13 cellular contexts compared by ENCODE assay signal in genomic region chr19:46935066-46935663, GRCh38.
A peak's percentile ranks its signal among the peaks of the same experiment; 100 is the strongest.
DNase-seq lines count a peak whose midpoint lies in the region; ATAC-seq and TF ChIP-seq lines count a peak whose summit lies in the region.
"Had no signal": no experiment of that assay in that cellular context is flagged by ENCODE, and none has a peak within 500 bp of the region (broad histone marks: within the 10 kb centered on the region; RNA-seq: fewer than 3 reads in every experiment).

No MANE protein-coding gene starts in this region.

- H3K9ac ChIP-seq in H9 (ENCODE audit: extremely low read depth, insufficient read length, low read length) = no peak overlapping the region

- no peak overlapping the region for H3T11ph ChIP-seq in H9 (ENCODE audit: low read length)

- intact Hi-C loops in CD4-positive, alpha-beta T cell (cut with DNase I, micrococcal nuclease) = loop anchor here in 1 of 2 experiments (5.0 kb wide), 1 partner anchor 73 kb away; the partner anchor contains the start of gene ARHGAP35

- H3K79me2 ChIP-seq in H9 (ENCODE audit: insufficient read depth, low read length) = peaks cover 5% of the 10 kb centered on the region; the same call in 1 of the 2 replicates

- POLR2A ChIA-PET in CD4-positive, alpha-beta T cell (lab: Charles Lee) = interaction anchor here (2.9 kb wide), 1 partner anchor 19 kb away, joined by 20 read pairs; no protein-coding TSS in a partner anchor
- POLR2A ChIA-PET in naive thymus-derived CD8-positive, alpha-beta T cell (lab: Charles Lee) = interaction anchor here (0.7 kb wide), 1 partner anchor 74 kb away, joined by 3 read pairs; no protein-coding TSS in a partner anchor

- TF ChIP-seq CTCF in CD4-positive, alpha-beta T cell (IDR thresholded peaks at IDR 0.05) = no peak
- TF ChIP-seq CTCF in H9 (conservative IDR thresholded peaks at IDR 0.05) = no peak

- no peak overlapping the region for H3K4me2 ChIP-seq in H9 (ENCODE audit: insufficient read depth, insufficient read length, low read length)

- H2BK12ac ChIP-seq in H9 (ENCODE audit: insufficient read length, low read depth, low read length) = no peak overlapping the region

- H4K20me1 ChIP-seq in H9 (ENCODE audit: control insufficient read depth, insufficient read depth, insufficient read length) = no peaks in the 10 kb centered on the region

- H2AK5ac ChIP-seq in H9 (ENCODE audit: insufficient read length, low read length) = no peak overlapping the region

- no peaks in the 10 kb centered on the region for H3K27me3 Mint-ChIP-seq in CD4-positive, alpha-beta T cell
- no peaks in the 10 kb centered on the region for H3K27me3 Mint-ChIP-seq in H9 (ENCODE audit: low read depth)
- no peaks in the 10 kb centered on the region for H3K27me3 Mint-ChIP-seq in activated T-helper 17 cell treated with anti-CD3 and anti-CD28 coated beads, Interleukin-2, amount 50 U/mL, for 72 hours
- no peaks in the 10 kb centered on the region for H3K27me3 Mint-ChIP-seq in naive thymus-derived CD8-positive, alpha-beta T cell

- H3K14ac ChIP-seq in H9 (ENCODE audit: insufficient read depth, low read length) = no peak overlapping the region

- H3K4me1 ChIP-seq in H9 (ENCODE audit: insufficient read depth, low read length) = no peaks in the 10 kb centered on the region
- peaks cover 3% of the 10 kb centered on the region; the same call in 1 of the 2 replicates for H3K4me1 ChIP-seq in SJCRH30

- H3K4ac ChIP-seq in H9 (ENCODE audit: low read depth, low read length) = no peak overlapping the region

- H3K23me2 ChIP-seq in H9 (ENCODE audit: insufficient read length, low read depth, low read length, poor library complexity, severe bottlenecking) = no peaks in the 10 kb centered on the region

- H2BK120ac ChIP-seq in H9 (ENCODE audit: low read depth, low read length, poor library complexity, severe bottlenecking) = no peak overlapping the region

- H3K18ac ChIP-seq in H9 (ENCODE audit: insufficient read length, low read depth, low read length) = no peak overlapping the region

- H4K8ac ChIP-seq in H9 (replicated peaks; ENCODE audit: insufficient read length, low read depth, low read length) = no peak overlapping the region

- no CpG with 5 or more reads among the region's 7 CpGs for WGBS in H9 (ENCODE audit: extremely low coverage, insufficient read length, low lambda C conversion rate)

- CTCF ChIA-PET in CD4-positive, alpha-beta T cell (lab: Charles Lee) = no interaction called here

- H3K4me3 Mint-ChIP-seq in CD4-positive, alpha-beta T cell = peak overlapping the region; percentile 42
- H3K4me3 Mint-ChIP-seq in H9 = no peak overlapping the region
- H3K4me3 Mint-ChIP-seq in activated T-helper 17 cell treated with anti-CD3 and anti-CD28 coated beads, Interleukin-2, amount 50 U/mL, for 72 hours = peak overlapping the region; percentile 70
- H3K4me3 Mint-ChIP-seq in naive thymus-derived CD8-positive, alpha-beta T cell = peak overlapping the region; percentile 2 to 83 (median 61)
- H3K4me3 Mint-ChIP-seq: endodermal cell had no signal

- peaks cover 31% of the 10 kb centered on the region for H3K36me3 Mint-ChIP-seq in CD4-positive, alpha-beta T cell (ENCODE audit: low read depth)
- peaks cover 3 to 19% (median 17%) of the 10 kb centered on the region in 3 experiments; a peak in 5 of 7 replicates for H3K36me3 Mint-ChIP-seq in H9 (ENCODE audit: insufficient read depth in 1 of 3, low read depth in 3 of 3)
- peaks cover 30% of the 10 kb centered on the region for H3K36me3 Mint-ChIP-seq in activated T-helper 17 cell treated with anti-CD3 and anti-CD28 coated beads, Interleukin-2, amount 50 U/mL, for 72 hours (ENCODE audit: low read depth)
- H3K36me3 Mint-ChIP-seq in naive thymus-derived CD8-positive, alpha-beta T cell = peaks cover 5 to 25% (median 7%) of the 10 kb centered on the region in 3 donors

- H3K27me3 ChIP-seq in CD4-positive, alpha-beta T cell (ENCODE audit: control insufficient read depth, insufficient read depth, low read length) = no peaks in the 10 kb centered on the region
- H3K27me3 ChIP-seq in H9 (ENCODE audit: insufficient read depth, low read length) (no peaks in the 10 kb centered on the region), SJCRH30 (no peaks in the 10 kb centered on the region)
- H3K27me3 ChIP-seq: heart right ventricle, right atrium auricular region had no signal

- H2BK20ac ChIP-seq in H9 (ENCODE audit: low read depth, low read length, poor library complexity, severe bottlenecking) = no peak overlapping the region

- no peak overlapping the region for H4K91ac ChIP-seq in H9 (ENCODE audit: insufficient read length, low read depth, low read length)

- no peak overlapping the region for H2BK5ac ChIP-seq in H9 (ENCODE audit: insufficient read length, low read length)

- DNase-seq in CD4-positive, alpha-beta T cell = no peak
- no peak for DNase-seq in H9
- peak in 3 of 10 donors; percentile 26 to 30 (median 27) for DNase-seq in naive thymus-derived CD8-positive, alpha-beta T cell
- DNase-seq in SJCRH30 = no peak
- DNase-seq: activated CD4-positive, CD25-positive, alpha-beta regulatory T cell; amygdala; endodermal cell; heart right ventricle; NCI-H1930 had no signal

- peak overlapping the region; percentile 83 for H3K27ac Mint-ChIP-seq in CD4-positive, alpha-beta T cell
- H3K27ac Mint-ChIP-seq in H9 = peak overlapping the region in 2 of 3 experiments; percentile 8 to 13; a peak in 2 of 7 replicates
- peak overlapping the region; percentile 83 for H3K27ac Mint-ChIP-seq in activated T-helper 17 cell treated with anti-CD3 and anti-CD28 coated beads, Interleukin-2, amount 50 U/mL, for 72 hours
- peak overlapping the region; percentile 26 to 98 (median 68) for H3K27ac Mint-ChIP-seq in naive thymus-derived CD8-positive, alpha-beta T cell
- H3K27ac Mint-ChIP-seq: endodermal cell had no signal

- no peaks in the 10 kb centered on the region for H3K9me3 Mint-ChIP-seq in CD4-positive, alpha-beta T cell
- H3K9me3 Mint-ChIP-seq in H9 = no peaks in the 10 kb centered on the region
- H3K9me3 Mint-ChIP-seq in activated T-helper 17 cell treated with anti-CD3 and anti-CD28 coated beads, Interleukin-2, amount 50 U/mL, for 72 hours = no peaks in the 10 kb centered on the region
- H3K9me3 Mint-ChIP-seq in naive thymus-derived CD8-positive, alpha-beta T cell = no peaks in the 10 kb centered on the region
- H3K9me3 Mint-ChIP-seq: endodermal cell had no signal

- H3K36me3 ChIP-seq in SJCRH30 = peaks cover 5% of the 10 kb centered on the region; the same call in 1 of the 2 replicates

- H3K4me1 Mint-ChIP-seq in CD4-positive, alpha-beta T cell (ENCODE audit: low read depth) = peaks cover 65% of the 10 kb centered on the region
- 0 out of 4 replicates have a peak, but pooled peaks cover 4% of the 10 kb centered on the region in 2 experiments for H3K4me1 Mint-ChIP-seq in H9
- H3K4me1 Mint-ChIP-seq in activated T-helper 17 cell treated with anti-CD3 and anti-CD28 coated beads, Interleukin-2, amount 50 U/mL, for 72 hours = peaks cover 32% of the 10 kb centered on the region
- H3K4me1 Mint-ChIP-seq in naive thymus-derived CD8-positive, alpha-beta T cell = peaks cover 11 to 67% (median 58%) of the 10 kb centered on the region in 4 donors

- H3K27ac ChIP-seq in CD4-positive, alpha-beta T cell (ENCODE audit: low read depth, low read length) = peak overlapping the region; percentile 46
- no peak overlapping the region for H3K27ac ChIP-seq in H9 (ENCODE audit: insufficient read length, low read depth, low read length)
- H3K27ac ChIP-seq in SJCRH30 = no peak overlapping the region
- H3K27ac ChIP-seq: right atrium auricular region had no signal

- no peak overlapping the region for H3K23ac ChIP-seq in H9 (ENCODE audit: insufficient read length, low read depth, low read length)

- H3K56ac ChIP-seq in H9 (ENCODE audit: insufficient read length, low read depth, low read length) = no peak overlapping the region

- H3K9me3 ChIP-seq in CD4-positive, alpha-beta T cell (ENCODE audit: control insufficient read depth, low read length) = no peaks in the 10 kb centered on the region
- H3K9me3 ChIP-seq in H9 (ENCODE audit: control insufficient read depth, low read depth, low read length) (no peaks in the 10 kb centered on the region), SJCRH30 (replicated peaks) (no peaks in the 10 kb centered on the region)
- H3K9me3 ChIP-seq: heart right ventricle, right atrium auricular region had no signal

- ATAC-seq in CD4-positive, alpha-beta T cell (ENCODE audit: poor library complexity) = peak; percentile 83
- ATAC-seq in activated T-helper 17 cell treated with anti-CD3 and anti-CD28 coated beads, Interleukin-2, amount 50 U/mL, for 72 hours (replicated peaks) = peak; percentile 28
- ATAC-seq in naive thymus-derived CD8-positive, alpha-beta T cell = peak; percentile 63 to 73
- ATAC-seq in HG03354 (IDR thresholded peaks at IDR 0.05; ENCODE audit: poor library complexity, severe bottlenecking, unreplicated experiment) = no peak
- ATAC-seq in GM21576 (IDR thresholded peaks at IDR 0.05; ENCODE audit: unreplicated experiment) = no peak
- ATAC-seq: heart right ventricle had no signal

- no peak overlapping the region for H2AFZ ChIP-seq in H9 (ENCODE audit: low read length)

- H4K5ac ChIP-seq in H9 (ENCODE audit: insufficient read length, low read depth, low read length) = no peak overlapping the region

- peaks cover 4% of the 10 kb centered on the region for H3K79me1 ChIP-seq in H9 (ENCODE audit: insufficient read depth, low read depth, low read length, poor library complexity, severe bottlenecking)

- H3K4me3 ChIP-seq in SJCRH30 = no peak overlapping the region
- H3K4me3 ChIP-seq: heart right ventricle, right atrium auricular region had no signal

- no peak overlapping the region for H2BK15ac ChIP-seq in H9 (ENCODE audit: low read depth, low read length)

Comparison
In these comparisons a context has a peak if more than half of its experiments do, and no peak if none do; other contexts are left out.
1. ATAC-seq: peak in CD4-positive, alpha-beta T cell (single experiment), activated T-helper 17 cell treated with anti-CD3 and anti-CD28 coated beads, Interleukin-2, amount 50 U/mL, for 72 hours (single experiment) and naive thymus-derived CD8-positive, alpha-beta T cell (2 of 2); none in HG03354 (single experiment) and GM21576 (single experiment).
2. H3K27ac Mint-ChIP-seq: peak in every context shown above with its lines; median percentile 83 in CD4-positive, alpha-beta T cell; 83 in activated T-helper 17 cell treated with anti-CD3 and anti-CD28 coated beads, Interleukin-2, amount 50 U/mL, for 72 hours; 68 in naive thymus-derived CD8-positive, alpha-beta T cell; 10 in H9.
3. H3K4me3 Mint-ChIP-seq: peak in CD4-positive, alpha-beta T cell (single experiment), activated T-helper 17 cell treated with anti-CD3 and anti-CD28 coated beads, Interleukin-2, amount 50 U/mL, for 72 hours (single experiment) and naive thymus-derived CD8-positive, alpha-beta T cell (10 of 10); none in H9 (0 of 2).